ENCODE assay signal across 15 cellular contexts in genomic region chr9:136899196-136899595, GRCh38. TPM values are rescaled to one million over a fixed set of nuclear protein-coding genes. Genes with fewer than 3 reads are reported as not detected.
A peak's percentile ranks its signal among the peaks of the same experiment; 100 is the strongest.
DNase-seq lines count a peak whose midpoint lies in the region; ATAC-seq and TF ChIP-seq lines count a peak whose summit lies in the region.
"Had no signal": no experiment of that assay in that cellular context is flagged by ENCODE, and none has a peak within 500 bp of the region (broad histone marks: within the 10 kb centered on the region; RNA-seq: fewer than 3 reads in every experiment).

No MANE protein-coding gene starts in this region.

- TF ChIP-seq CTCF in GM06990 (IDR thresholded peaks at IDR 0.05; ENCODE audit: insufficient read depth, low read length, poor library complexity, severe bottlenecking): peak; percentile 56
- TF ChIP-seq CTCF in CD8-positive, alpha-beta T cell (IDR thresholded peaks at IDR 0.05): no peak
- TF ChIP-seq CTCF in WTC11 (IDR thresholded peaks at IDR 0.05): no peak
- TF ChIP-seq CTCF in progenitor cell of endocrine pancreas (IDR thresholded peaks at IDR 0.05; ENCODE audit: unreplicated experiment): no peak

- intact Hi-C loops in CD8-positive, alpha-beta T cell (cut with DNase I, micrococcal nuclease): no loop called here

- CTCF ChIA-PET in CD8-positive, alpha-beta T cell (lab: Charles Lee): interaction anchor here (1.0 to 1.4 kb wide), 3 partner anchors 20 to 130 kb away, joined by 3 read pairs; no protein-coding TSS in a partner anchor
- CTCF ChIA-PET in WTC11 (lab: Charles Lee): interaction anchor here (1.6 kb wide), 1 partner anchor 136 kb away, joined by 4 read pairs; no protein-coding TSS in a partner anchor

- peak overlapping the region; percentile 99 for H3K27ac ChIP-seq in epithelial cell of prostate
- no peak overlapping the region for H3K27ac ChIP-seq in CD8-positive, alpha-beta T cell (ENCODE audit: low read depth, low read length)
- H3K27ac ChIP-seq: dorsolateral prefrontal cortex, psoas muscle, thoracic aorta had no signal

- POLR2A ChIA-PET in CD8-positive, alpha-beta T cell (lab: Charles Lee): no interaction called here
- POLR2A ChIA-PET in WTC11 (lab: Charles Lee): no interaction called here

- H3K36me3 ChIP-seq in GM06990 (ENCODE audit: control insufficient read depth, insufficient read depth, low read length): peaks cover 15% of the 10 kb centered on the region
- H3K36me3 ChIP-seq in CD8-positive, alpha-beta T cell (ENCODE audit: insufficient read depth, low read length): peaks cover 17% of the 10 kb centered on the region

- no peaks in the 10 kb centered on the region for H3K9me3 ChIP-seq in CD8-positive, alpha-beta T cell (ENCODE audit: low read length)
- H3K9me3 ChIP-seq: psoas muscle, thoracic aorta had no signal

- DNase-seq in GM06990 (ENCODE audit: extremely low read depth, insufficient read length) (peak; percentile 71), epithelial cell of prostate (ENCODE audit: low read depth, low spot score) (no peak), middle frontal gyrus (ENCODE audit: extremely low spot score, low spot score) (no peak), WTC11 (ENCODE audit: low spot score) (no peak), progenitor cell of endocrine pancreas (ENCODE audit: low spot score, unreplicated experiment) (no peak)
- DNase-seq in CD8-positive, alpha-beta T cell: no peak
- DNase-seq: activated CD4-positive, CD25-positive, alpha-beta regulatory T cell treated with anti-CD3 and anti-CD28 coated beads, Interleukin-2, amount 50 U/mL, for 72 hours; dorsolateral prefrontal cortex; NCI-H345; psoas muscle had no signal

- H3K4me3 ChIP-seq in GM06990 (replicated peaks; ENCODE audit: low read depth, low read length): no peak overlapping the region
- H3K4me3 ChIP-seq in CD8-positive, alpha-beta T cell (ENCODE audit: low read depth, low read length): no peak overlapping the region
- H3K4me3 ChIP-seq: dorsolateral prefrontal cortex, psoas muscle, thoracic aorta had no signal

- H3K27me3 ChIP-seq in GM06990 (replicated peaks; ENCODE audit: control insufficient read depth, insufficient read depth, low read length): no peaks in the 10 kb centered on the region
- no peaks in the 10 kb centered on the region for H3K27me3 ChIP-seq in CD8-positive, alpha-beta T cell (ENCODE audit: insufficient read depth, low read length)
- H3K27me3 ChIP-seq: dorsolateral prefrontal cortex had no signal

- no peaks in the 10 kb centered on the region for H3K27me3 Mint-ChIP-seq in CD8-positive, alpha-beta T cell (ENCODE audit: low read depth)
- H3K27me3 Mint-ChIP-seq in WTC11 (ENCODE audit: low read depth) (no peaks in the 10 kb centered on the region), progenitor cell of endocrine pancreas (no peaks in the 10 kb centered on the region)
- H3K27me3 Mint-ChIP-seq: activated naive CD4-positive, alpha-beta T cell treated with anti-CD3 and anti-CD28 coated beads, Interleukin-2, amount 50 U/mL, for 24 hours had no signal

- H3K4me1 ChIP-seq in CD8-positive, alpha-beta T cell (ENCODE audit: insufficient read depth, low read length): peaks cover 18% of the 10 kb centered on the region

- no peaks in the 10 kb centered on the region for H3K9me3 Mint-ChIP-seq in CD8-positive, alpha-beta T cell
- H3K9me3 Mint-ChIP-seq in WTC11: no peaks in the 10 kb centered on the region
- no peaks in the 10 kb centered on the region for H3K9me3 Mint-ChIP-seq in progenitor cell of endocrine pancreas (ENCODE audit: low read depth)
- H3K9me3 Mint-ChIP-seq: activated naive CD4-positive, alpha-beta T cell treated with anti-CD3 and anti-CD28 coated beads, Interleukin-2, amount 50 U/mL, for 24 hours had no signal

- H3K27ac Mint-ChIP-seq in CD8-positive, alpha-beta T cell: no peak overlapping the region
- H3K27ac Mint-ChIP-seq in WTC11: no peak overlapping the region
- H3K27ac Mint-ChIP-seq in progenitor cell of endocrine pancreas: no peak overlapping the region
- H3K27ac Mint-ChIP-seq: activated naive CD4-positive, alpha-beta T cell treated with anti-CD3 and anti-CD28 coated beads, Interleukin-2, amount 50 U/mL, for 24 hours had no signal

- peak; percentile 28 for ATAC-seq in GM18907 (IDR thresholded peaks at IDR 0.05; ENCODE audit: unreplicated experiment)
- ATAC-seq in HG03280 (IDR thresholded peaks at IDR 0.05; ENCODE audit: unreplicated experiment): peak; percentile 53
- ATAC-seq in CD8-positive, alpha-beta T cell: no peak
- ATAC-seq in WTC11: no peak
- ATAC-seq: psoas muscle, Right ventricle myocardium inferior had no signal

- no peak overlapping the region for H3K4me3 Mint-ChIP-seq in CD8-positive, alpha-beta T cell
- H3K4me3 Mint-ChIP-seq in WTC11 (no peak overlapping the region), progenitor cell of endocrine pancreas (ENCODE audit: low read depth) (no peak overlapping the region)
- H3K4me3 Mint-ChIP-seq: activated naive CD4-positive, alpha-beta T cell treated with anti-CD3 and anti-CD28 coated beads, Interleukin-2, amount 50 U/mL, for 24 hours had no signal

- H3K4me1 Mint-ChIP-seq in CD8-positive, alpha-beta T cell (ENCODE audit: low read depth): peaks cover 30% of the 10 kb centered on the region
- H3K4me1 Mint-ChIP-seq in WTC11: no peaks in the 10 kb centered on the region
- H3K4me1 Mint-ChIP-seq in progenitor cell of endocrine pancreas (ENCODE audit: low read depth): no peaks in the 10 kb centered on the region

- peaks cover 47% of the 10 kb centered on the region for H3K36me3 Mint-ChIP-seq in CD8-positive, alpha-beta T cell
- H3K36me3 Mint-ChIP-seq in WTC11 (peaks cover 36% of the 10 kb centered on the region), progenitor cell of endocrine pancreas (ENCODE audit: insufficient read depth) (peaks cover 16% of the 10 kb centered on the region)

TF ChIP-seq in WTC11, 78 proteins besides CTCF, POLR2A, EP300 and RAD21 (continues in another document):
- TF ChIP-seq ZNF396 (CRISPR knock-in tag; IDR thresholded peaks at IDR 0.05; ENCODE audit: borderline replicate concordance) (no peak), OVOL2 (CRISPR knock-in tag; IDR thresholded peaks at IDR 0.05; ENCODE audit: borderline replicate concordance) (no peak), PRDM15 (CRISPR knock-in tag; IDR thresholded peaks at IDR 0.05) (no peak)

RNA-seq across cellular contexts. Expression of gene TRAF2, which starts 12.9 kb away (rescaled TPM):
- 10 to 100 TPM in 1 of 2 experiments, 1 to 10 TPM in 1; 7.1 to 11.8 TPM for total RNA-seq in CD8-positive, alpha-beta T cell
- 55.0 to 62.5 TPM (median 61.3 TPM) in 3 replicates for total RNA-seq in WTC11 (2021)
- total RNA-seq in progenitor cell of endocrine pancreas: 23.4 and 23.8 TPM in 2 replicates

RNA-seq across cellular contexts. Expression of gene EDF1, which starts 33.1 kb away (rescaled TPM):
- total RNA-seq in CD8-positive, alpha-beta T cell: 100 to 1,000 TPM; 198 to 200 TPM
- total RNA-seq in WTC11 (2021) (312 to 334 TPM (median 328 TPM) in 3 replicates), progenitor cell of endocrine pancreas (297 and 310 TPM in 2 replicates)

RNA-seq across cellular contexts. Expression of gene FBXW5, which starts 45.3 kb away (rescaled TPM):
- 10 to 100 TPM; 38.4 to 39.5 TPM for total RNA-seq in CD8-positive, alpha-beta T cell
- 58.2 to 70.5 TPM (median 63.9 TPM) in 3 replicates for total RNA-seq in WTC11 (2021)
- 77.3 and 77.7 TPM in 2 replicates for total RNA-seq in progenitor cell of endocrine pancreas

RNA-seq across cellular contexts. Expression of gene C8G, which starts 45.8 kb away (rescaled TPM):
- not detected for total RNA-seq in CD8-positive, alpha-beta T cell
- total RNA-seq in WTC11 (2021) (0.85 to 1.7 TPM (median 1.5 TPM) in 3 replicates), progenitor cell of endocrine pancreas (1.1 and 2.8 TPM in 2 replicates)
- total RNA-seq: thoracic aorta had no signal

RNA-seq across cellular contexts. Expression of gene MAMDC4, which starts 47.0 kb away (rescaled TPM):
- total RNA-seq in CD8-positive, alpha-beta T cell: 1 to 10 TPM; 2.4 to 3.4 TPM
- total RNA-seq in WTC11 (2021): 6.7 to 12.1 TPM (median 10.9 TPM) in 3 replicates
- total RNA-seq in progenitor cell of endocrine pancreas: 36.7 and 40.0 TPM in 2 replicates

Comparison
In these comparisons a context has a peak if more than half of its experiments do, and no peak if none do; other contexts are left out.
1. ATAC-seq: peak in GM18907 (single experiment) and HG03280 (single experiment); none in CD8-positive, alpha-beta T cell (single experiment) and WTC11 (single experiment).